ENCODE assay signal across 26 cellular contexts in the genomic region with DNA sequence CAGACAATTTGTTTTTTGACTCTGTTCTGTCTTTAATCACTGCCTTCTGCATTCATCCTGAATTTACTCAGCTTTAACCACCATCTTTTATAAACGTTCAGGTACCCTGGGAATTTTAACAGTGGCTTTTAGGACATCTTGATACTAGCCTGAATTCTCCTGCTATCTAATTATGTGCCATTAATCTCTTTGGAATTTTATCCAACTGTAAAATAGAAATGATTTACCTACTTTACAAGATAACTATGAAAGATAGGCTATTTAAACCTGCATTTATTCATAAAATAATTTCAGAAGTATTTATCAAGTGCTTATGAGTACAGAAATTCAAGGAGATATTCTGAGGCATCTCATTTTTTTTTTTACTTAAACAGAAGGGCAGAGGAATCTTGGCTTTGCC. TPM values are rescaled to one million over a fixed set of nuclear protein-coding genes. Genes with fewer than 3 reads are reported as not detected.
DNase-seq lines count a peak whose midpoint lies in the region; ATAC-seq, FAIRE-seq and TF ChIP-seq lines count a peak whose summit lies in the region.
"Had no signal": no experiment of that assay in that cellular context is flagged by ENCODE, and none has a peak within 500 bp of the region (broad histone marks: within the 10 kb centered on the region; RNA-seq: fewer than 3 reads in every experiment).

No MANE protein-coding gene starts in this region.

- H2AK5ac ChIP-seq in neuronal stem cell (ENCODE audit: low read depth, low read length) = no peak overlapping the region

- H3K36me3 ChIP-seq in CD4-positive, alpha-beta memory T cell (ENCODE audit: insufficient read depth, low read length) = no peaks in the 10 kb centered on the region
- H3K36me3 ChIP-seq in HUES48 (ENCODE audit: control insufficient read depth, insufficient read depth, low read length) (no peaks in the 10 kb centered on the region), K562 (ENCODE audit: control insufficient read depth, insufficient read depth, low read length) (no peaks in the 10 kb centered on the region; the same call in 2 of the 3 replicates), neuronal stem cell (replicated peaks in 1 of 2; ENCODE audit: control insufficient read depth in 2 of 2, insufficient read depth in 2 of 2, low read length in 2 of 2) (no peaks in the 10 kb centered on the region)
- H3K36me3 ChIP-seq in naive thymus-derived CD4-positive, alpha-beta T cell (ENCODE audit: control insufficient read depth in 2 of 3, insufficient read depth in 3 of 3, low read length in 3 of 3) = no peaks in the 10 kb centered on the region
- H3K36me3 ChIP-seq: Peyer's patch had no signal

- intact Hi-C loops in CD4-positive, alpha-beta memory T cell (cut with micrococcal nuclease) = loop anchor here (5.0 kb wide), 1 partner anchor 718 kb away; a partner anchor contains a TSS
- intact Hi-C loops in K562 (cut with micrococcal nuclease) = no loop called here
- intact Hi-C loops in naive thymus-derived CD4-positive, alpha-beta T cell (cut with micrococcal nuclease) = loop anchor here (5.0 to 10.0 kb wide), 6 partner anchors 200 to 1970 kb away; a partner anchor contains a TSS

- TF ChIP-seq CTCF in K562 (IDR thresholded peaks at IDR 0.05 in 2 of 3, conservative IDR thresholded peaks at IDR 0.05 in 1 of 3; ENCODE audit: insufficient read depth in 2 of 3, low read depth in 1 of 3, low read length in 3 of 3) = no peak

- no peaks in the 10 kb centered on the region for H3K9me1 ChIP-seq in K562 (ENCODE audit: control insufficient read depth, insufficient read depth, low read length)

- no peak for TF ChIP-seq POLR2A in K562 (conservative IDR thresholded peaks at IDR 0.05)
- TF ChIP-seq POLR2A in erythroblast (IDR thresholded peaks at IDR 0.05; ENCODE audit: low read length) = no peak

- no peak overlapping the region for H2BK15ac ChIP-seq in neuronal stem cell (ENCODE audit: low read length)

- H3K79me2 ChIP-seq in K562 (ENCODE audit: control insufficient read depth, insufficient read depth, low read length) = no peaks in the 10 kb centered on the region

- H3K9ac ChIP-seq in HUES48 (ENCODE audit: low read depth, low read length) (no peak overlapping the region), K562 (ENCODE audit: insufficient read depth in 1 of 2, low read depth in 2 of 2, low read length in 2 of 2) (peak overlapping the region in 1 of 2 experiments; percentile 22; a peak in 1 of 4 replicates), neuronal stem cell (ENCODE audit: low read depth, low read length, poor library complexity) (no peak overlapping the region)

- H3K4me1 Mint-ChIP-seq in CD4-positive, alpha-beta memory T cell = peaks cover 16 to 31% (median 23%) of the 10 kb centered on the region in 4 donors
- peaks cover 8 to 27% (median 25%) of the 10 kb centered on the region in 7 donors for H3K4me1 Mint-ChIP-seq in naive thymus-derived CD4-positive, alpha-beta T cell

- peak overlapping the region; percentile 50 to 98 (median 94) for H3K27ac Mint-ChIP-seq in CD4-positive, alpha-beta memory T cell
- H3K27ac Mint-ChIP-seq in naive thymus-derived CD4-positive, alpha-beta T cell = peak overlapping the region in 4 of 9 donors; percentile 14 to 66 (median 34)
- H3K27ac Mint-ChIP-seq: GM23338, HFFc6 had no signal

- no peaks in the 10 kb centered on the region for H3K9me3 ChIP-seq in CD4-positive, alpha-beta memory T cell (ENCODE audit: control insufficient read depth in 1 of 2, low read length in 2 of 2)
- H3K9me3 ChIP-seq in HUES48 (ENCODE audit: control insufficient read depth, insufficient read depth, low read length) (no peaks in the 10 kb centered on the region), K562 (replicated peaks; ENCODE audit: control insufficient read depth, insufficient read depth, low read depth, low read length) (no peaks in the 10 kb centered on the region), neuronal stem cell (replicated peaks in 1 of 2; ENCODE audit: control insufficient read depth in 2 of 2, insufficient read depth in 1 of 2, low read depth in 1 of 2, low read length in 2 of 2) (no peaks in the 10 kb centered on the region)
- no peaks in the 10 kb centered on the region for H3K9me3 ChIP-seq in naive thymus-derived CD4-positive, alpha-beta T cell (ENCODE audit: control insufficient read depth in 2 of 3, low read length in 3 of 3)
- H3K9me3 ChIP-seq: Peyer's patch had no signal

- H3K18ac ChIP-seq in neuronal stem cell (ENCODE audit: low read length) = no peak overlapping the region

- peaks cover 27% of the 10 kb centered on the region for H3K4me1 ChIP-seq in CD4-positive, alpha-beta memory T cell (ENCODE audit: insufficient read depth, low read length)
- H3K4me1 ChIP-seq in HUES48 (ENCODE audit: control insufficient read depth, insufficient read depth, low read length) (peaks cover 23% of the 10 kb centered on the region), K562 (replicated peaks in 1 of 2; ENCODE audit: control insufficient read depth in 2 of 2, insufficient read depth in 2 of 2, low read length in 2 of 2) (peaks cover 16 to 38% of the 10 kb centered on the region in 2 experiments; a peak in 4 of 5 replicates), neuronal stem cell (ENCODE audit: control insufficient read depth in 2 of 2, insufficient read depth in 1 of 2, low read depth in 1 of 2, low read length in 2 of 2) (peaks cover 7 to 14% of the 10 kb centered on the region in 2 donors)
- peaks cover 4% of the 10 kb centered on the region in 2 donors for H3K4me1 ChIP-seq in naive thymus-derived CD4-positive, alpha-beta T cell (ENCODE audit: control insufficient read depth in 2 of 2, insufficient read depth in 2 of 2, low read length in 2 of 2)
- H3K4me1 ChIP-seq: Peyer's patch had no signal

- H3K4me2 ChIP-seq in K562 (ENCODE audit: insufficient read depth, low read length) = no peak overlapping the region
- H3K4me2 ChIP-seq in neuronal stem cell (ENCODE audit: insufficient read depth, low read length, poor library complexity, severe bottlenecking) = no peak overlapping the region
- H3K4me2 ChIP-seq: GM23338 had no signal

- no peaks in the 10 kb centered on the region for H3K27me3 ChIP-seq in CD4-positive, alpha-beta memory T cell (ENCODE audit: insufficient read depth, low read length)
- H3K27me3 ChIP-seq in HUES48 (ENCODE audit: control insufficient read depth, insufficient read depth, low read length) (no peaks in the 10 kb centered on the region), K562 (ENCODE audit: control insufficient read depth in 2 of 2, insufficient read depth in 2 of 2, low read length in 2 of 2) (no peaks in the 10 kb centered on the region), neuronal stem cell (ENCODE audit: control insufficient read depth in 3 of 3, insufficient read depth in 3 of 3, low read depth in 1 of 3, low read length in 3 of 3) (no peaks in the 10 kb centered on the region)
- no peaks in the 10 kb centered on the region for H3K27me3 ChIP-seq in naive thymus-derived CD4-positive, alpha-beta T cell (ENCODE audit: control insufficient read depth in 2 of 2, insufficient read depth in 2 of 2, low read length in 2 of 2)
- H3K27me3 ChIP-seq: Peyer's patch had no signal

- peaks cover 2% of the 10 kb centered on the region for H3K79me1 ChIP-seq in neuronal stem cell (ENCODE audit: low read depth, low read length)

- H3K4me3 Mint-ChIP-seq in CD4-positive, alpha-beta memory T cell = no peak overlapping the region
- H3K4me3 Mint-ChIP-seq in naive thymus-derived CD4-positive, alpha-beta T cell = no peak overlapping the region
- H3K4me3 Mint-ChIP-seq: GM23338, H9, HFFc6 had no signal

- no peak for ATAC-seq in K562
- ATAC-seq in naive thymus-derived CD4-positive, alpha-beta T cell = no peak
- ATAC-seq: GM23338 had no signal

- H3K4me3 ChIP-seq in CD4-positive, alpha-beta memory T cell (ENCODE audit: low read length in 2 of 2) = no peak overlapping the region
- no peak overlapping the region for H3K4me3 ChIP-seq in HUES48 (ENCODE audit: low read depth, low read length)
- H3K4me3 ChIP-seq in K562 = no peak overlapping the region
- no peak overlapping the region for H3K4me3 ChIP-seq in naive thymus-derived CD4-positive, alpha-beta T cell (ENCODE audit: low read length)
- H3K4me3 ChIP-seq in neuronal stem cell (ENCODE audit: low read length in 2 of 2) = no peak overlapping the region
- H3K4me3 ChIP-seq: GM23338, Peyer's patch had no signal

- no peak for FAIRE-seq in K562 (lab: Jason Lieb, UNC)
- FAIRE-seq: GM18507 had no signal

- H3K14ac ChIP-seq in neuronal stem cell (ENCODE audit: low read length) = no peak overlapping the region

- no peaks in the 10 kb centered on the region for H3K27me3 Mint-ChIP-seq in CD4-positive, alpha-beta memory T cell
- peaks cover 0 to 2% (median 0%) of the 10 kb centered on the region in 5 donors for H3K27me3 Mint-ChIP-seq in naive thymus-derived CD4-positive, alpha-beta T cell

- H4K91ac ChIP-seq in neuronal stem cell (ENCODE audit: low read depth, low read length, poor library complexity) = no peak overlapping the region

- H4K20me1 ChIP-seq in K562 (replicated peaks; ENCODE audit: control insufficient read depth, insufficient read depth, low read length) = no peaks in the 10 kb centered on the region

- no peak overlapping the region for H2BK5ac ChIP-seq in neuronal stem cell (ENCODE audit: low read length)

- no peaks in the 10 kb centered on the region for H3K9me3 Mint-ChIP-seq in CD4-positive, alpha-beta memory T cell
- no peaks in the 10 kb centered on the region for H3K9me3 Mint-ChIP-seq in naive thymus-derived CD4-positive, alpha-beta T cell
- H3K9me3 Mint-ChIP-seq: GM23338, HFFc6 had no signal

- no peak overlapping the region for H3K4ac ChIP-seq in neuronal stem cell (ENCODE audit: low read length)

- CTCF ChIA-PET in CD4-positive, alpha-beta memory T cell (lab: Charles Lee; ENCODE audit: partially characterized antibody) = no interaction called here
- CTCF ChIA-PET in K562 (lab: Yijun Ruan, JAX; ENCODE audit: low intra/inter-chr PET ratio) = no interaction called here
- CTCF ChIA-PET in naive thymus-derived CD4-positive, alpha-beta T cell (lab: Charles Lee) = interaction anchor here (0.6 kb wide), 1 partner anchor 64 kb away, joined by 3 read pairs; no protein-coding TSS in a partner anchor

- H4K8ac ChIP-seq in neuronal stem cell (ENCODE audit: low read depth, low read length) = no peak overlapping the region

- POLR2A ChIA-PET in CD4-positive, alpha-beta memory T cell (lab: Charles Lee; ENCODE audit: partially characterized antibody) = no interaction called here
- POLR2A ChIA-PET in K562 (lab: Yijun Ruan, JAX) = no interaction called here
- POLR2A ChIA-PET in naive thymus-derived CD4-positive, alpha-beta T cell (lab: Charles Lee) = no interaction called here

- H2BK120ac ChIP-seq in neuronal stem cell (ENCODE audit: low read depth, low read length) = no peak overlapping the region

- TF ChIP-seq RAD21 in K562 (CRISPR knock-in tag; conservative IDR thresholded peaks at IDR 0.05 in 1 of 2, IDR thresholded peaks at IDR 0.05 in 1 of 2) = no peak

- in situ Hi-C loops in K562 (cut with MboI) = no loop called here

- H2AFZ ChIP-seq in K562 (ENCODE audit: low read depth, low read length) (0 out of 2 replicates have a peak overlapping the region, but pooled peaks have one; percentile 62), neuronal stem cell (ENCODE audit: low read length) (no peak overlapping the region)
- H2AFZ ChIP-seq: GM23338 had no signal

- H2BK12ac ChIP-seq in neuronal stem cell (ENCODE audit: low read length) = no peak overlapping the region

- no peak for TF ChIP-seq EP300 in K562 (IDR thresholded peaks at IDR 0.05; ENCODE audit: low read length)

- WGBS in K562 (ENCODE audit: insufficient coverage, low coverage, missing lambda C conversion rate) = 0% methylated on average over 1 of the region's 1 CpG
- WGBS in neuronal stem cell (ENCODE audit: extremely low coverage in 2 of 2, insufficient read length in 2 of 2, insufficient replicate concordance in 1 of 2), 2 donors = no CpG with 5 or more reads among the region's 1 CpG

- H3K23ac ChIP-seq in neuronal stem cell (ENCODE audit: low read depth, low read length, poor library complexity) = no peak overlapping the region

- peaks cover 0 to 9% of the 10 kb centered on the region in 2 donors for H3K36me3 Mint-ChIP-seq in CD4-positive, alpha-beta memory T cell
- peaks cover 0 to 2% (median 0%) of the 10 kb centered on the region in 5 donors for H3K36me3 Mint-ChIP-seq in naive thymus-derived CD4-positive, alpha-beta T cell

- peak overlapping the region; percentile 42 for H3K27ac ChIP-seq in CD4-positive, alpha-beta memory T cell (ENCODE audit: low read depth, low read length)
- H3K27ac ChIP-seq in HUES48 (ENCODE audit: low read depth, low read length) = peak overlapping the region; percentile 92
- H3K27ac ChIP-seq in K562 (ENCODE audit: extremely low read depth, low read depth, low read length) = peak overlapping the region; percentile 46; the same call in 2 of the 3 replicates
- H3K27ac ChIP-seq in naive thymus-derived CD4-positive, alpha-beta T cell (ENCODE audit: low read depth, low read length) = peak overlapping the region; percentile 7
- no peak overlapping the region for H3K27ac ChIP-seq in neuronal stem cell (replicated peaks; ENCODE audit: low read length)
- H3K27ac ChIP-seq: Peyer's patch had no signal

- no peak for DNase-seq in CD4-positive, alpha-beta memory T cell
- no peak for DNase-seq in K562 (ENCODE audit: extremely low read depth in 1 of 4, low spot score in 3 of 4)
- no peak for DNase-seq in naive thymus-derived CD4-positive, alpha-beta T cell
- DNase-seq in erythroblast (lab: John Stamatoyannopoulos, UW) = no peak
- DNase-seq in neuronal stem cell (ENCODE audit: low spot score) = no peak
- no peak for DNase-seq in GM03348 (ENCODE audit: low spot score)
- DNase-seq: C1 segment of cervical spinal cord, DMS153, DND-41, H9, HFFc6, Karpas-422, NCI-H1092, NCI-H1417 treated with DMSO at 0.1 percent for 48 hours, NCI-H187, NCI-H2081 treated with DMSO at 0.1 percent for 48 hours, NCI-H2171, NCI-H226, NCI-H510A, NCI-H69, Peyer's patch, SHP77 treated with DMSO at 0.1 percent for 48 hours, SW 1271 had no signal

- no TSS peak for BruUV-seq in K562 (replicated peaks; lab: Mats Ljungman, UMichigan)

RNA-seq across cellular contexts. Expression of a gene that starts 7.8 kb away (rescaled TPM):
- 10 to 100 TPM; 40.7 to 44.3 TPM for total RNA-seq in CD4-positive, alpha-beta memory T cell
- 1 to 10 TPM; 5.9 to 8.2 TPM for polyA plus RNA-seq in CD4-positive, alpha-beta memory T cell
- total RNA-seq in K562 (2011; cell fraction: chromatin; rRNA removed; ENCODE audit: low replicate concordance) = 43.6 and 79.1 TPM in 2 replicates
- total RNA-seq in K562 (2011; cell fraction: nucleolus; rRNA removed) = 24.0 and 30.3 TPM in 2 replicates
- 42.7 and 59.7 TPM in 2 replicates for total RNA-seq in K562 (2011; cell fraction: nucleoplasm; rRNA removed)
- total RNA-seq in K562 (2014; rRNA removed) = 9.2 and 11.2 TPM in 2 replicates
- total RNA-seq in K562 (2014; rRNA removed; fragmentation: Illumina TruSeq; extraction: Trizol) = 16.7 and 17.3 TPM in 2 replicates
- 14.4 and 15.5 TPM in 2 replicates for total RNA-seq in K562 (2015; rRNA removed; fragmentation: Illumina TruSeq; extraction: Trizol)
- total RNA-seq in K562 (2021) = 38.4 and 44.7 TPM in 2 replicates
- 39.7 and 43.8 TPM in 2 replicates for polyA plus RNA-seq in K562 (2011; rRNA removed)
- polyA plus RNA-seq in K562 (2011; cell fraction: cytosol; rRNA removed) = 17.2 and 19.7 TPM in 2 replicates
- polyA plus RNA-seq in K562 (2011; cell fraction: nucleus; rRNA removed) = 81.5 and 87.8 TPM in 2 replicates
- 45.6 and 48.6 TPM in 2 replicates for polyA plus RNA-seq in K562 (2012)
- polyA plus RNA-seq in K562 (2014; fragmentation: Illumina TruSeq; extraction: Trizol) = 58.4 and 60.7 TPM in 2 replicates
- 10 to 100 TPM; 20.3 to 24.0 TPM for polyA plus RNA-seq in K562 (2014; fragmentation: Nextera tagmentation; extraction: Ambion mirVana)
- polyA plus RNA-seq in K562 (2014; rRNA removed) = 40.9 and 44.0 TPM in 2 replicates
- polyA minus RNA-seq in K562 (2011; rRNA and poly(A)+ RNA removed) = 15.8 and 17.4 TPM in 2 replicates
- polyA minus RNA-seq in K562 (2011; cell fraction: cytosol; rRNA and poly(A)+ RNA removed) = 19.5 TPM in 2 replicates
- 12.7 and 13.1 TPM in 2 replicates for polyA minus RNA-seq in K562 (2011; cell fraction: nucleus; rRNA and poly(A)+ RNA removed)
- 10 to 100 TPM; 33.3 to 46.7 (median 38.9) TPM for total RNA-seq in naive thymus-derived CD4-positive, alpha-beta T cell
- 1 to 10 TPM; 5.1 to 5.9 TPM for polyA plus RNA-seq in naive thymus-derived CD4-positive, alpha-beta T cell
- 24.0 TPM for polyA plus RNA-seq in neuronal stem cell (2013, experiment 1 of 2)
- polyA plus RNA-seq in neuronal stem cell (2013, experiment 2 of 2) = 22.6 TPM
